ENCODE assay signal across 8 cellular contexts in the genomic region with DNA sequence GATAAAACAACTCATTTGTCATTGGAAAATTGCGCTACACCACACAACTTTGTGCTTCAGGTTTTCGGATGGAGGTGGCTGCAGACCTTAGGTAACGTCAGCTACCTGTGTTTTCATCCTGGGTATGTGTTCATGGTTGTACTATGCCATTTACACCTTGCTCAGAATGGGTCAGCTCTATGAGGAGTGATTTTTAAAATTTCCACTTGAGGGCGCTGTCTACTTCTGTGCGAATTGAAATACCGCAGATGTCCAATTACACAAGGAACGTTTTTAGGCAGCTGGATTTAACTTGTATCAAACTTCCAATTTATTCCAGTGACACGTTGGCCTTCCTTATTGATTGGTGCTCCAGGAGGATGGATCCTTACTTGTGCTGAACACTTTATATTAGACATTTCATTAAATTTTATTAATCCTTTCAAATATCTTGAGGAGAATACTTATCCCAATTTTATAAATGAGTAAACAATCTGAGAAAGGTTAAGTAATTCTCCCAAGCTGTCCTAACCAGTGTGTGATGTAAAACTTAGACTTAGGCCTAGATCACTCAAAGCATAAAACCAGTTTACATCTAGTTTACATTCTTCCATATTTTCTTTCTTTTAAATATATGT. TPM values are rescaled to one million over a fixed set of nuclear protein-coding genes. Genes with fewer than 3 reads are reported as not detected.
DNase-seq lines count a peak whose midpoint lies in the region; ATAC-seq, FAIRE-seq and TF ChIP-seq lines count a peak whose summit lies in the region.

No MANE protein-coding gene starts in this region.

- no peak overlapping the region for H2AFZ ChIP-seq in neuronal stem cell (ENCODE audit: low read length)

- no peak overlapping the region for H3K18ac ChIP-seq in neuronal stem cell (ENCODE audit: low read length)

- intact Hi-C loops in CD14-positive monocyte (cut with micrococcal nuclease) = no loop called here

- peak; percentile 15 for FAIRE-seq in endometrium (lab: Jason Lieb, UNC)

- no peak overlapping the region for H2BK120ac ChIP-seq in neuronal stem cell (ENCODE audit: low read depth, low read length)

- no peak overlapping the region for H3K27ac Mint-ChIP-seq in CD14-positive monocyte

- H2BK12ac ChIP-seq in neuronal stem cell (ENCODE audit: low read length) = no peak overlapping the region

- H2BK15ac ChIP-seq in neuronal stem cell (ENCODE audit: low read length) = no peak overlapping the region

- H2AK5ac ChIP-seq in neuronal stem cell (ENCODE audit: low read depth, low read length) = no peak overlapping the region

- DNase-seq in CD14-positive monocyte (ENCODE audit: low spot score) (no peak), NCI-H774 (lab: John Stamatoyannopoulos, UW) (peak; percentile 81), neuronal stem cell (ENCODE audit: low spot score) (peak; percentile 57)
- DNase-seq in stimulated activated CD8-positive, alpha-beta memory T cell treated with anti-CD3 and anti-CD28 coated beads, Interleukin-4, amount 100 ng/mL, for 48 hours = no peak
- no peak for DNase-seq in activated CD8-positive, alpha-beta memory T cell treated with anti-CD3 and anti-CD28 coated beads for 24 hours

- H3K9me3 ChIP-seq in neuronal stem cell (replicated peaks in 1 of 2; ENCODE audit: control insufficient read depth in 2 of 2, insufficient read depth in 1 of 2, low read depth in 1 of 2, low read length in 2 of 2) = no peaks in the 10 kb centered on the region

- peak; percentile 58 for TF ChIP-seq CTCF in CD14-positive monocyte (IDR thresholded peaks at IDR 0.05)

- H3K4me3 Mint-ChIP-seq in CD14-positive monocyte = no peak overlapping the region

- no peak overlapping the region for H3K14ac ChIP-seq in neuronal stem cell (ENCODE audit: low read length)

- no peak overlapping the region for H3K4me2 ChIP-seq in neuronal stem cell (ENCODE audit: insufficient read depth, low read length, poor library complexity, severe bottlenecking)

- H3K36me3 ChIP-seq in neuronal stem cell (replicated peaks in 1 of 2; ENCODE audit: control insufficient read depth in 2 of 2, insufficient read depth in 2 of 2, low read length in 2 of 2) = no peaks in the 10 kb centered on the region

- H3K27me3 Mint-ChIP-seq in CD14-positive monocyte (ENCODE audit: low read depth in 3 of 3) = peaks cover 0 to 2% (median 0%) of the 10 kb centered on the region in 3 donors

- no peaks in the 10 kb centered on the region for H3K79me1 ChIP-seq in neuronal stem cell (ENCODE audit: low read depth, low read length)

- H3K4ac ChIP-seq in neuronal stem cell (ENCODE audit: low read length) = no peak overlapping the region

- H3K9me3 Mint-ChIP-seq in CD14-positive monocyte = no peaks in the 10 kb centered on the region

- H3K4me3 ChIP-seq in neuronal stem cell (ENCODE audit: low read length in 2 of 2) = no peak overlapping the region

- peaks cover 0 to 1% of the 10 kb centered on the region in 2 donors for H3K4me1 ChIP-seq in neuronal stem cell (ENCODE audit: control insufficient read depth in 2 of 2, insufficient read depth in 1 of 2, low read depth in 1 of 2, low read length in 2 of 2)

- whole genome bisulfite sequencing in neuronal stem cell (ENCODE audit: extremely low coverage in 2 of 2, insufficient read length in 2 of 2, insufficient replicate concordance in 1 of 2), 2 donors = no CpG with 5 or more reads among the region's 8 CpGs

- no peak overlapping the region for H4K91ac ChIP-seq in neuronal stem cell (ENCODE audit: low read depth, low read length, poor library complexity)

- H2BK5ac ChIP-seq in neuronal stem cell (ENCODE audit: low read length) = no peak overlapping the region

- ATAC-seq in GM18873 (IDR thresholded peaks at IDR 0.05; ENCODE audit: low FRiP score, unreplicated experiment) (peak; percentile 71), HG03342 (IDR thresholded peaks at IDR 0.05; ENCODE audit: unreplicated experiment) (peak; percentile 81)

- H3K23ac ChIP-seq in neuronal stem cell (ENCODE audit: low read depth, low read length, poor library complexity) = no peak overlapping the region

- H3K36me3 Mint-ChIP-seq in CD14-positive monocyte = no peaks in the 10 kb centered on the region

- H3K27ac ChIP-seq in neuronal stem cell (replicated peaks; ENCODE audit: low read length) = no peak overlapping the region

- no peak overlapping the region for H3K9ac ChIP-seq in neuronal stem cell (ENCODE audit: low read depth, low read length, poor library complexity)

- no peaks in the 10 kb centered on the region for H3K4me1 Mint-ChIP-seq in CD14-positive monocyte

- no peaks in the 10 kb centered on the region for H3K27me3 ChIP-seq in neuronal stem cell (ENCODE audit: control insufficient read depth in 3 of 3, insufficient read depth in 3 of 3, low read depth in 1 of 3, low read length in 3 of 3)

- H4K8ac ChIP-seq in neuronal stem cell (ENCODE audit: low read depth, low read length) = no peak overlapping the region

RNA-seq across cellular contexts. Expression of gene DMRTA1, which starts 23.4 kb away (rescaled TPM):
- polyA plus RNA-seq in CD14-positive monocyte = not detected
- 12.4 TPM for polyA plus RNA-seq in neuronal stem cell (2013, experiment 1 of 2)
- 13.2 TPM for polyA plus RNA-seq in neuronal stem cell (2013, experiment 2 of 2)

Comparison
In these comparisons a context has a peak if more than half of its experiments do, and no peak if none do; other contexts are left out.
1. DNase-seq: peak in NCI-H774 (single experiment) and neuronal stem cell (single experiment); none in CD14-positive monocyte (single experiment), stimulated activated CD8-positive, alpha-beta memory T cell treated with anti-CD3 and anti-CD28 coated beads, Interleukin-4, amount 100 ng/mL, for 48 hours (single experiment) and activated CD8-positive, alpha-beta memory T cell treated with anti-CD3 and anti-CD28 coated beads for 24 hours (single experiment).